ENCODE assay signal across 7 cellular contexts in genomic region chr6:53795702-53796450, GRCh38. TPM values are rescaled to one million over a fixed set of nuclear protein-coding genes. Genes with fewer than 3 reads are reported as not detected.
DNase-seq lines count a peak whose midpoint lies in the region; ATAC-seq, FAIRE-seq and TF ChIP-seq lines count a peak whose summit lies in the region.

No MANE protein-coding gene starts in this region.

- peak; percentile 40 to 47 for DNase-seq in HAP-1 (ENCODE audit: low spot score in 2 of 2)
- peak; percentile 52 for DNase-seq in RKO (ENCODE audit: low spot score)
- DNase-seq in chondrocyte (ENCODE audit: low spot score) = peak; percentile 86
- peak; percentile 29 for DNase-seq in HepG2 (ENCODE audit: low spot score)
- DNase-seq in stimulated activated naive B cell treated with anti-CD40 and anti-IgM and Interleukin-4, amounts not matched to agents 10 μg/mL and 1 μg/mL and 100 μg/mL, for 72 hours = peak; percentile 7
- DNase-seq in SKM-1 treated with dmso at 0.1 percent for 144 hours (lab: John Stamatoyannopoulos, UW; ENCODE audit: unreplicated experiment) = no peak
- no peak for DNase-seq in SHP77 (lab: John Stamatoyannopoulos, UW)

- no peaks in the 10 kb centered on the region for H4K20me1 ChIP-seq in HepG2 (ENCODE audit: insufficient read depth, low read length)

- H3K4me1 ChIP-seq in HAP-1 (peaks cover 35% of the 10 kb centered on the region), HepG2 (ENCODE audit: insufficient read depth, low read length) (peaks cover 60% of the 10 kb centered on the region)

- H3K27ac ChIP-seq in HepG2 (ENCODE audit: extremely low read length, insufficient read depth, low read length) = peak overlapping the region; percentile 81

- WGBS in HepG2 (ENCODE audit: low lambda C conversion rate) = under 1% methylated on average over 28 of the region's 47 CpGs

- in situ Hi-C loops in HAP-1 (cut with MboI; ENCODE audit: low sequenced_read_pairs) = loop anchor here (5.0 kb wide), 1 partner anchor 161 kb away; no protein-coding TSS in a partner anchor
- in situ Hi-C loops in HepG2 (cut with HindIII; ENCODE audit: extremely low pct_ligation_motif_present, low pct_unique_long_range_greater_than_20kb) = no loop called here

- CTCF ChIA-PET in HepG2 (lab: Yijun Ruan, JAX; ENCODE audit: low intra/inter-chr PET ratio, low total read pairs) = no interaction called here

- peak overlapping the region; percentile 72 for H2AFZ ChIP-seq in HepG2 (ENCODE audit: low read length)

- FAIRE-seq in HepG2 (lab: Jason Lieb, UNC) = no peak

- TF ChIP-seq CTCF in chondrocyte (IDR thresholded peaks at IDR 0.05) (no peak), HepG2 (CRISPR knock-in tag; IDR thresholded peaks at IDR 0.05) (no peak)

- no peaks in the 10 kb centered on the region for H3K36me3 ChIP-seq in HAP-1 (replicated peaks)
- H3K36me3 ChIP-seq in HepG2 (replicated peaks in 1 of 2; ENCODE audit: control insufficient read depth in 1 of 2, insufficient read depth in 2 of 2, low read length in 2 of 2) = no peaks in the 10 kb centered on the region

- TF ChIP-seq EP300 in HepG2 (IDR thresholded peaks at IDR 0.05; ENCODE audit: low read depth in 2 of 2, low read length in 2 of 2) (no peak), HepG2 (CRISPR knock-in tag; IDR thresholded peaks at IDR 0.05; ENCODE audit: borderline replicate concordance) (no peak)

- peak in 1 of 2 experiments; percentile 55; a peak in 1 of 4 replicates for TF ChIP-seq POLR2A in HepG2 (IDR thresholded peaks at IDR 0.05; ENCODE audit: insufficient read depth in 1 of 2, low read depth in 2 of 2, low read length in 2 of 2)

- peak overlapping the region; percentile 99 for H3K4me3 Mint-ChIP-seq in chondrocyte (ENCODE audit: unreplicated experiment)
- H3K4me3 Mint-ChIP-seq in stimulated activated naive B cell treated with anti-CD40 and anti-IgM and Interleukin-4, amounts not matched to agents 10 μg/mL and 1 μg/mL and 100 μg/mL, for 72 hours = peak overlapping the region; percentile 89 to 99

- peaks cover 51% of the 10 kb centered on the region for H3K79me2 ChIP-seq in HepG2 (ENCODE audit: insufficient read depth, low read length)

- peak overlapping the region; percentile 90 for H3K27ac Mint-ChIP-seq in chondrocyte (ENCODE audit: unreplicated experiment)
- peak overlapping the region; percentile 65 for H3K27ac Mint-ChIP-seq in stimulated activated naive B cell treated with anti-CD40 and anti-IgM and Interleukin-4, amounts not matched to agents 10 μg/mL and 1 μg/mL and 100 μg/mL, for 72 hours

- H3K36me3 Mint-ChIP-seq in chondrocyte (ENCODE audit: low read depth) = peaks cover 1% of the 10 kb centered on the region
- H3K36me3 Mint-ChIP-seq in stimulated activated naive B cell treated with anti-CD40 and anti-IgM and Interleukin-4, amounts not matched to agents 10 μg/mL and 1 μg/mL and 100 μg/mL, for 72 hours = no peaks in the 10 kb centered on the region

- H3K27me3 ChIP-seq in HAP-1 (ENCODE audit: low read depth) (no peaks in the 10 kb centered on the region), HepG2 (ENCODE audit: control insufficient read depth in 1 of 2, insufficient read depth in 2 of 2, low read length in 2 of 2) (no peaks in the 10 kb centered on the region; a peak in 1 of 5 replicates)

- intact Hi-C loops in HepG2 (cut with micrococcal nuclease; ENCODE audit: unreplicated experiment) = loop anchor here (2.0 to 10.0 kb wide), 4 partner anchors 15 to 251 kb away; partner anchors contain the start of gene GCLC

- TF ChIP-seq RAD21 in HepG2 (CRISPR knock-in tag; IDR thresholded peaks at IDR 0.05) = no peak; the same call in 1 of the 2 replicates

- peaks cover 1% of the 10 kb centered on the region for H3K9me3 Mint-ChIP-seq in chondrocyte (ENCODE audit: low read depth)
- no peaks in the 10 kb centered on the region for H3K9me3 Mint-ChIP-seq in stimulated activated naive B cell treated with anti-CD40 and anti-IgM and Interleukin-4, amounts not matched to agents 10 μg/mL and 1 μg/mL and 100 μg/mL, for 72 hours

- H3K9me3 ChIP-seq in HAP-1 = no peaks in the 10 kb centered on the region
- no peaks in the 10 kb centered on the region for H3K9me3 ChIP-seq in HepG2 (ENCODE audit: low read length)

- no TSS peak for BruUV-seq in HepG2 (replicated peaks; lab: Mats Ljungman, UMichigan)

- peaks cover 54% of the 10 kb centered on the region for H3K4me1 Mint-ChIP-seq in chondrocyte (ENCODE audit: low read depth)
- H3K4me1 Mint-ChIP-seq in stimulated activated naive B cell treated with anti-CD40 and anti-IgM and Interleukin-4, amounts not matched to agents 10 μg/mL and 1 μg/mL and 100 μg/mL, for 72 hours = peaks cover 16 to 37% of the 10 kb centered on the region in 2 donors

- peak overlapping the region; percentile 91 for H3K4me2 ChIP-seq in HepG2 (ENCODE audit: low read depth, low read length)

- H3K4me3 ChIP-seq in HAP-1 (peak overlapping the region; percentile 70), HepG2 (replicated peaks in 1 of 3; ENCODE audit: insufficient read depth in 1 of 3, low read depth in 2 of 3, low read length in 3 of 3) (peak overlapping the region; percentile 92 to 98 (median 96))

- peak; percentile 35 for ATAC-seq in HepG2
- ATAC-seq in stimulated activated naive B cell treated with anti-CD40 and anti-IgM and Interleukin-4, amounts not matched to agents 10 μg/mL and 1 μg/mL and 100 μg/mL, for 72 hours (replicated peaks) = no peak

- H3K9ac ChIP-seq in HepG2 (ENCODE audit: insufficient read depth, low read depth, low read length) = peak overlapping the region; percentile 83

- POLR2A ChIA-PET in HepG2 (lab: Yijun Ruan, JAX) = interaction anchor here (1.0 to 4.4 kb wide), 10 partner anchors 10 to 180 kb away, joined by 3 to 44 read pairs (median 10); no protein-coding TSS in a partner anchor

- H3K27me3 Mint-ChIP-seq in chondrocyte (ENCODE audit: low read depth) = no peaks in the 10 kb centered on the region
- H3K27me3 Mint-ChIP-seq in stimulated activated naive B cell treated with anti-CD40 and anti-IgM and Interleukin-4, amounts not matched to agents 10 μg/mL and 1 μg/mL and 100 μg/mL, for 72 hours = no peaks in the 10 kb centered on the region

TF ChIP-seq in HepG2, 621 proteins besides CTCF, POLR2A, EP300 and RAD21 (continues in another document):
- TF ChIP-seq MED1 (CRISPR knock-in tag; IDR thresholded peaks at IDR 0.05) = peak; percentile 10; the same call in 1 of the 2 replicates
- 0 out of 2 replicates have a peak, but pooled peaks have one; percentile 76 for TF ChIP-seq ZBTB10 (CRISPR knock-in tag; IDR thresholded peaks at IDR 0.05; ENCODE audit: borderline replicate concordance)
- no peak for TF ChIP-seq MIER3 (CRISPR knock-in tag; IDR thresholded peaks at IDR 0.05; ENCODE audit: borderline replicate concordance)
- TF ChIP-seq ATF5 (CRISPR knock-in tag; IDR thresholded peaks at IDR 0.05; ENCODE audit: low read depth) = no peak

RNA-seq across cellular contexts. Expression of gene LRRC1, which starts 1.1 kb away (rescaled TPM):
- total RNA-seq in chondrocyte (10.4 to 14.1 TPM (median 14.0 TPM) in 3 replicates), HepG2 (2016; rRNA removed; fragmentation: Illumina TruSeq; extraction: Trizol) (27.7 and 31.6 TPM in 2 replicates)
- total RNA-seq in HepG2 (2016; cell fraction: cytosol; rRNA removed; fragmentation: Illumina TruSeq; extraction: Trizol; ENCODE audit: low read depth) = 5.6 and 6.2 TPM in 2 replicates
- 29.5 and 30.9 TPM in 2 replicates for total RNA-seq in HepG2 (2016; cell fraction: insoluble cytoplasmic fraction; rRNA removed; fragmentation: Illumina TruSeq; extraction: Trizol)
- total RNA-seq in HepG2 (2016; cell fraction: membrane; rRNA removed; fragmentation: Illumina TruSeq; extraction: Trizol) = 15.3 and 17.6 TPM in 2 replicates
- 29.7 and 30.0 TPM in 2 replicates for total RNA-seq in HepG2 (2016; cell fraction: nucleus; rRNA removed; fragmentation: Illumina TruSeq; extraction: Trizol)
- 13.1 and 15.6 TPM in 2 replicates for polyA plus RNA-seq in HepG2 (2011; rRNA removed)
- polyA plus RNA-seq in HepG2 (2011; cell fraction: cytosol; rRNA removed) = 9.5 and 12.1 TPM in 2 replicates
- polyA plus RNA-seq in HepG2 (2011; cell fraction: nucleus; rRNA removed) = 20.2 and 23.5 TPM in 2 replicates
- polyA plus RNA-seq in HepG2 (2012) = 12.8 and 20.0 TPM in 2 replicates
- 2.9 and 3.4 TPM in 2 replicates for polyA plus RNA-seq in HepG2 (2016; cell fraction: cytosol; fragmentation: Illumina TruSeq; extraction: Trizol; ENCODE audit: low read depth)
- 30.2 and 31.3 TPM in 2 replicates for polyA plus RNA-seq in HepG2 (2016; cell fraction: insoluble cytoplasmic fraction; fragmentation: Illumina TruSeq; extraction: Trizol; ENCODE audit: low read depth)
- 8.2 and 8.7 TPM in 2 replicates for polyA plus RNA-seq in HepG2 (2016; cell fraction: membrane; fragmentation: Illumina TruSeq; extraction: Trizol; ENCODE audit: low read depth)
- polyA plus RNA-seq in HepG2 (2016; cell fraction: nucleus; fragmentation: Illumina TruSeq; extraction: Trizol; ENCODE audit: insufficient read depth, low read depth) = 30.0 and 31.5 TPM in 2 replicates
- 9.7 and 25.8 TPM in 2 replicates for polyA minus RNA-seq in HepG2 (2011; rRNA and poly(A)+ RNA removed; ENCODE audit: low replicate concordance)
- 9.8 and 10.7 TPM in 2 replicates for polyA minus RNA-seq in HepG2 (2011; cell fraction: cytosol; rRNA and poly(A)+ RNA removed)
- polyA minus RNA-seq in HepG2 (2011; cell fraction: nucleus; rRNA and poly(A)+ RNA removed) = 32.8 and 35.4 TPM in 2 replicates

Comparison
In these comparisons a context has a peak if more than half of its experiments do, and no peak if none do; other contexts are left out.
1. DNase-seq: peak in HAP-1 (2 of 2), RKO (single experiment), chondrocyte (single experiment), HepG2 (single experiment) and stimulated activated naive B cell treated with anti-CD40 and anti-IgM and Interleukin-4, amounts not matched to agents 10 μg/mL and 1 μg/mL and 100 μg/mL, for 72 hours (single experiment); none in SKM-1 treated with dmso at 0.1 percent for 144 hours (single experiment) and SHP77 (0 of 2).